ENCODE assay signal across 1 cellular context in genomic region chr3:48428088-48428862, GRCh38.
A peak's percentile ranks its signal among the peaks of the same experiment; 100 is the strongest.
TF ChIP-seq lines count a peak whose summit lies in the region.

No MANE protein-coding gene starts in this region.

TF ChIP-seq in HepG2, 621 proteins besides CTCF, POLR2A, EP300 and RAD21 (continued from another document and continues in another):
- TF ChIP-seq CEBPZ (IDR thresholded peaks at IDR 0.05; ENCODE audit: low read length), result no peak
- TF ChIP-seq ZNF431 (CRISPR knock-in tag; IDR thresholded peaks at IDR 0.05; ENCODE audit: borderline replicate concordance, low read depth), result peak; percentile 15; the same call in 1 of the 2 replicates
- TF ChIP-seq SPEN (CRISPR knock-in tag; IDR thresholded peaks at IDR 0.05; ENCODE audit: low read depth), result peak; percentile 45; the same call in 1 of the 2 replicates
- no peak for TF ChIP-seq THAP8 (CRISPR knock-in tag; IDR thresholded peaks at IDR 0.05; ENCODE audit: borderline replicate concordance)
- TF ChIP-seq NPAS2 (CRISPR knock-in tag; IDR thresholded peaks at IDR 0.05; ENCODE audit: borderline replicate concordance), result no peak
- no peak for TF ChIP-seq ZNF34 (CRISPR knock-in tag; IDR thresholded peaks at IDR 0.05; ENCODE audit: borderline replicate concordance)
- no peak for TF ChIP-seq SKI (IDR thresholded peaks at IDR 0.05; ENCODE audit: partially characterized antibody)
- TF ChIP-seq NR2F1 (CRISPR knock-in tag; IDR thresholded peaks at IDR 0.05), result peak in 1 of 2 experiments; percentile 40; a peak in 1 of 4 replicates
- no peak for TF ChIP-seq KDM2A (CRISPR knock-in tag; IDR thresholded peaks at IDR 0.05; ENCODE audit: borderline replicate concordance, low read depth)
- TF ChIP-seq IRX3 (CRISPR knock-in tag; IDR thresholded peaks at IDR 0.05; ENCODE audit: borderline replicate concordance, low read depth), result no peak
- TF ChIP-seq ZBTB34 (CRISPR knock-in tag; IDR thresholded peaks at IDR 0.05), result no peak
- TF ChIP-seq RBAK (CRISPR knock-in tag; IDR thresholded peaks at IDR 0.05), result no peak
- no peak for TF ChIP-seq ZNF567 (CRISPR knock-in tag; IDR thresholded peaks at IDR 0.05; ENCODE audit: borderline replicate concordance)
- TF ChIP-seq JDP2 (CRISPR knock-in tag; IDR thresholded peaks at IDR 0.05; ENCODE audit: borderline replicate concordance), result no peak
- TF ChIP-seq EZH2 (conservative IDR thresholded peaks at IDR 0.05; ENCODE audit: low read depth, low read length), result no peak
- peak; percentile 51 for TF ChIP-seq RXRB (CRISPR knock-in tag; IDR thresholded peaks at IDR 0.05; ENCODE audit: borderline replicate concordance)
- TF ChIP-seq LBX2 (CRISPR knock-in tag; IDR thresholded peaks at IDR 0.05; ENCODE audit: borderline replicate concordance), result 0 out of 2 replicates have a peak, but pooled peaks have one; percentile 27
- peak; percentile 7; the same call in 1 of the 2 replicates for TF ChIP-seq ZNF788 (CRISPR knock-in tag; IDR thresholded peaks at IDR 0.05; ENCODE audit: borderline replicate concordance)
- no peak for TF ChIP-seq SATB2 (CRISPR knock-in tag; IDR thresholded peaks at IDR 0.05)
- TF ChIP-seq AHDC1 (CRISPR knock-in tag; IDR thresholded peaks at IDR 0.05; ENCODE audit: borderline replicate concordance), result peak; percentile 32; the same call in 1 of the 2 replicates
- TF ChIP-seq KDM1A (CRISPR knock-in tag; IDR thresholded peaks at IDR 0.05), result no peak
- TF ChIP-seq ZMYM3 (CRISPR knock-in tag; IDR thresholded peaks at IDR 0.05), result peak; percentile 49; the same call in 1 of the 2 replicates
- TF ChIP-seq BCL6 (CRISPR knock-in tag; IDR thresholded peaks at IDR 0.05), result peak; percentile 67
- no peak; the same call in 1 of the 2 replicates for TF ChIP-seq NCOR1 (IDR thresholded peaks at IDR 0.05; ENCODE audit: borderline replicate concordance, low read length)
- no peak for TF ChIP-seq ZNF225 (CRISPR knock-in tag; IDR thresholded peaks at IDR 0.05)
- no peak for TF ChIP-seq ZNF496 (CRISPR knock-in tag; IDR thresholded peaks at IDR 0.05; ENCODE audit: insufficient replicate concordance)
- TF ChIP-seq HOXA3 (CRISPR knock-in tag; IDR thresholded peaks at IDR 0.05), result peak; percentile 74
- TF ChIP-seq ZNF766 (CRISPR knock-in tag; IDR thresholded peaks at IDR 0.05; ENCODE audit: borderline replicate concordance), result no peak
- no peak for TF ChIP-seq ZNF704 (CRISPR knock-in tag; IDR thresholded peaks at IDR 0.05; ENCODE audit: borderline replicate concordance)
- TF ChIP-seq POLR2AphosphoS5 (IDR thresholded peaks at IDR 0.05; ENCODE audit: low read depth, low read length), result peak; percentile 69
- TF ChIP-seq GFI1 (CRISPR knock-in tag; IDR thresholded peaks at IDR 0.05; ENCODE audit: borderline replicate concordance), result no peak
- TF ChIP-seq ZNF264 (CRISPR knock-in tag; IDR thresholded peaks at IDR 0.05), result no peak
- TF ChIP-seq SNRNP70 (IDR thresholded peaks at IDR 0.05; ENCODE audit: low read depth, low read length), result no peak
- no peak for TF ChIP-seq PLSCR1 (CRISPR knock-in tag; IDR thresholded peaks at IDR 0.05; ENCODE audit: borderline replicate concordance)
- no peak for TF ChIP-seq PAF1 (CRISPR knock-in tag; IDR thresholded peaks at IDR 0.05)
- TF ChIP-seq ZNF530 (CRISPR knock-in tag; IDR thresholded peaks at IDR 0.05; ENCODE audit: low read depth), result no peak
- no peak for TF ChIP-seq REXO4 (CRISPR knock-in tag; IDR thresholded peaks at IDR 0.05; ENCODE audit: borderline replicate concordance)
- TF ChIP-seq ZBTB8A (CRISPR knock-in tag; IDR thresholded peaks at IDR 0.05; ENCODE audit: borderline replicate concordance, low read depth), result no peak
- peak; percentile 62 for TF ChIP-seq HNF4A (CRISPR knock-in tag; IDR thresholded peaks at IDR 0.05)
- no peak for TF ChIP-seq HMGA1 (CRISPR knock-in tag; conservative IDR thresholded peaks at IDR 0.05)
- TF ChIP-seq NBN (conservative IDR thresholded peaks at IDR 0.05), result no peak
- TF ChIP-seq ZFP91 (CRISPR knock-in tag; IDR thresholded peaks at IDR 0.05; ENCODE audit: borderline replicate concordance), result peak; percentile 38; the same call in 1 of the 2 replicates
- 0 out of 2 replicates have a peak, but pooled peaks have one; percentile 3 for TF ChIP-seq HOXA9 (CRISPR knock-in tag; IDR thresholded peaks at IDR 0.05; ENCODE audit: borderline replicate concordance)
- TF ChIP-seq NFE2L1 (CRISPR knock-in tag; IDR thresholded peaks at IDR 0.05; ENCODE audit: borderline replicate concordance), result no peak
- TF ChIP-seq HCFC1 (IDR thresholded peaks at IDR 0.05; ENCODE audit: low read depth, low read length), result no peak
- TF ChIP-seq ARID3A (IDR thresholded peaks at IDR 0.05; ENCODE audit: low read depth, low read length), result no peak
- no peak for TF ChIP-seq ZSCAN9 (CRISPR knock-in tag; IDR thresholded peaks at IDR 0.05; ENCODE audit: borderline replicate concordance)
- peak; percentile 79; the same call in 1 of the 2 replicates for TF ChIP-seq TBX2 (CRISPR knock-in tag; IDR thresholded peaks at IDR 0.05; ENCODE audit: borderline replicate concordance)
- no peak for TF ChIP-seq CEBPB (IDR thresholded peaks at IDR 0.05; ENCODE audit: borderline replicate concordance, low read depth, low read length)
